Comparison of ENCODE assay signal across 1 cellular context in the genomic region with DNA sequence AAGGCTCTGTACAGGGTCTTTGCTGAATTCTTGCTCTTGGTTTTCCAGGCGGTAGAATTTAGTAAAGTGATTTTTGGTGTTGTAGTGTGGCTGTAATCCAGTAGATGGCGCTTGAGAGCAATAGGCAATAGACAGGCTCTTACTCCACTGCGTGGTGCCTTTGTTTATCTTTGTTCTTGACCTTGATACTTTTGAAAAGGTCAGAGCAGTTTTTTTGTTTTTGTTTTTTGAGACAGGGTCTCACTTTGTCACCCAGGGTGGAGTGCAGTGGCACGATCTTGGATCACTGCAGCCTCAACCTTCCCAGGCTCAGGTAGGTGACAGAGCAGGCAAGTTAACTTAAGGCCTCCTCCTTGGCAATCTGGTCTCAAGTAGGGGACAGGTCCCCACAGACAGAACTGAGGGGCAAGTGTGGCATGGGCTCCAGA.
TF ChIP-seq lines count a peak whose summit lies in the region.

No MANE protein-coding gene starts in this region.

TF ChIP-seq in WTC11, 78 proteins besides CTCF, POLR2A, EP300 and RAD21 (continued from another document):
- TF ChIP-seq AR (CRISPR knock-in tag; IDR thresholded peaks at IDR 0.05): no peak
- no peak for TF ChIP-seq ETV6 (CRISPR knock-in tag; IDR thresholded peaks at IDR 0.05)
- no peak for TF ChIP-seq NFATC4 (CRISPR knock-in tag; IDR thresholded peaks at IDR 0.05)
TF ChIP-seq in WTC11: peak in this region for 0.
